ENCODE assay signal across 13 cellular contexts in the genomic region with DNA sequence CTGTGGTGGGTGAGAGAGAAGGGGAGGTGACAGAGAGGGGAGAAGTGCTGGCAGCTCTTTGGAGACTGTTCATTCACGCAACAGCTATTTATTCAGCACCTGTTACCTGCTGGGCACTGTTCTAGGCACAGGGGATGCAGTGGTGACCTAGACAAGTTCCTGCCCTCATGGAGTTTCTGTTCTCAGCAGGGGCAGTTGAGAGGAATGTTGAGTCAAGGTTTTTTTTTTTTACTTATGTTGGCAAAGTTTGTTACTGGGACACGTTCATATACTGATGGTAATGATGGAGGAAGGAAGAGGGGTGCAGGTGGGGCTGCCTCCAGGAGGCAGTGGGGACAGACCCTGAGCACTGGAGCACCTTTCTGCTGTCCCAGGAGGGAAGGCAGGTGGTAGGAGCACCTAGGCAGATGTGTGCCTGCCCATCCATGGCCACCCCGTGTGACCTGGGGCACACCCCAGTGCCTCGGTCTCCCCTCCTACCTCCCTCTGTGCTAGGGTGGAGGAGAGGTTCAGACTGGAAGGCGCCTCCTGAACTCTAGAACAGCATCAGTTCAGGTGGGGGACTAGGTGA. TPM values are rescaled to one million over a fixed set of nuclear protein-coding genes. Genes with fewer than 3 reads are reported as not detected.
DNase-seq lines count a peak whose midpoint lies in the region; ATAC-seq and TF ChIP-seq lines count a peak whose summit lies in the region.
"Had no signal": no experiment of that assay in that cellular context is flagged by ENCODE, and none has a peak within 500 bp of the region (broad histone marks: within the 10 kb centered on the region; RNA-seq: fewer than 3 reads in every experiment).

No MANE protein-coding gene starts in this region.

- TF ChIP-seq CTCF in WI38 (IDR thresholded peaks at IDR 0.05; ENCODE audit: low read depth, low read length), result no peak
- no peak for TF ChIP-seq CTCF in fibroblast of lung (conservative IDR thresholded peaks at IDR 0.05 in 1 of 2, IDR thresholded peaks at IDR 0.05 in 1 of 2; ENCODE audit: low read depth in 1 of 2, low read length in 2 of 2)

- no peaks in the 10 kb centered on the region for H3K9me3 Mint-ChIP-seq in activated T-cell treated with anti-CD3 and anti-CD28 coated beads, Interleukin-2, amount 50 U/mL, for 4 hours
- H3K9me3 Mint-ChIP-seq in naive thymus-derived CD4-positive, alpha-beta T cell, result no peaks in the 10 kb centered on the region
- H3K9me3 Mint-ChIP-seq: brain had no signal

- POLR2A ChIA-PET in naive thymus-derived CD4-positive, alpha-beta T cell (lab: Charles Lee), result no interaction called here

- intact Hi-C loops in naive thymus-derived CD4-positive, alpha-beta T cell (cut with micrococcal nuclease), result no loop called here

- peaks cover 19% of the 10 kb centered on the region for H3K4me1 ChIP-seq in fibroblast of lung (ENCODE audit: control insufficient read depth, extremely low read depth, insufficient read depth, low read length)
- H3K4me1 ChIP-seq in subcutaneous abdominal adipose tissue (ENCODE audit: control insufficient read depth in 5 of 5, insufficient read depth in 5 of 5, low read length in 5 of 5), result peaks cover 5 to 33% (median 20%) of the 10 kb centered on the region in 5 donors
- H3K4me1 ChIP-seq in naive thymus-derived CD4-positive, alpha-beta T cell (ENCODE audit: control insufficient read depth in 2 of 2, insufficient read depth in 2 of 2, low read length in 2 of 2), result no peaks in the 10 kb centered on the region

- no peak for ATAC-seq in activated T-cell treated with anti-CD3 and anti-CD28 coated beads, Interleukin-2, amount 50 U/mL, for 4 hours
- ATAC-seq in naive thymus-derived CD4-positive, alpha-beta T cell, result no peak
- no peak for ATAC-seq in HG03108 (IDR thresholded peaks at IDR 0.05; ENCODE audit: unreplicated experiment)

- H3K36me3 ChIP-seq in fibroblast of lung (ENCODE audit: control insufficient read depth, insufficient read depth, low read length), result peaks cover 7% of the 10 kb centered on the region
- H3K36me3 ChIP-seq in subcutaneous abdominal adipose tissue (ENCODE audit: control insufficient read depth in 5 of 5, insufficient read depth in 5 of 5, low read length in 5 of 5), result peaks cover 0 to 43% (median 26%) of the 10 kb centered on the region in 5 donors
- H3K36me3 ChIP-seq in naive thymus-derived CD4-positive, alpha-beta T cell (ENCODE audit: control insufficient read depth in 2 of 3, insufficient read depth in 3 of 3, low read length in 3 of 3), result no peaks in the 10 kb centered on the region
- H3K36me3 ChIP-seq: thyroid gland had no signal

- H3K27me3 Mint-ChIP-seq in activated T-cell treated with anti-CD3 and anti-CD28 coated beads, Interleukin-2, amount 50 U/mL, for 4 hours (ENCODE audit: low read depth), result no peaks in the 10 kb centered on the region
- no peaks in the 10 kb centered on the region for H3K27me3 Mint-ChIP-seq in naive thymus-derived CD4-positive, alpha-beta T cell

- CTCF ChIA-PET in naive thymus-derived CD4-positive, alpha-beta T cell (lab: Charles Lee), result no interaction called here

- no peaks in the 10 kb centered on the region for H4K20me1 ChIP-seq in fibroblast of lung (ENCODE audit: control insufficient read depth, extremely low read depth, insufficient read depth, low read length)

- no peaks in the 10 kb centered on the region for H3K36me3 Mint-ChIP-seq in activated T-cell treated with anti-CD3 and anti-CD28 coated beads, Interleukin-2, amount 50 U/mL, for 4 hours (ENCODE audit: insufficient read depth)
- H3K36me3 Mint-ChIP-seq in naive thymus-derived CD4-positive, alpha-beta T cell, result peaks cover 0 to 11% (median 0%) of the 10 kb centered on the region in 5 donors

- peaks cover 6% of the 10 kb centered on the region for H3K79me2 ChIP-seq in fibroblast of lung (ENCODE audit: control insufficient read depth, insufficient read depth, low read length)

- peak overlapping the region; percentile 96 for H3K27ac ChIP-seq in fibroblast of lung (ENCODE audit: insufficient read depth, low read length)
- peak overlapping the region; percentile 67 for H3K27ac ChIP-seq in subcutaneous abdominal adipose tissue (ENCODE audit: low read depth, low read length)
- H3K27ac ChIP-seq in naive thymus-derived CD4-positive, alpha-beta T cell (ENCODE audit: low read depth, low read length), result no peak overlapping the region
- H3K27ac ChIP-seq: VCaP had no signal

- peak overlapping the region; percentile 8; the same call in 1 of the 2 replicates for H3K4me3 ChIP-seq in WI38 (ENCODE audit: low read depth, low read length)
- H3K4me3 ChIP-seq in fibroblast of lung (replicated peaks in 1 of 4; ENCODE audit: control extremely low read depth in 1 of 4, insufficient read depth in 1 of 4, low read depth in 3 of 4, low read length in 4 of 4), result no peak overlapping the region
- H3K4me3 ChIP-seq in subcutaneous abdominal adipose tissue (ENCODE audit: low read depth in 1 of 5, low read length in 5 of 5), result no peak overlapping the region
- no peak overlapping the region for H3K4me3 ChIP-seq in naive thymus-derived CD4-positive, alpha-beta T cell (ENCODE audit: low read length)
- H3K4me3 ChIP-seq: heart left ventricle, mucosa of descending colon, thyroid gland had no signal

- peaks cover 17% of the 10 kb centered on the region for H3K4me1 Mint-ChIP-seq in activated T-cell treated with anti-CD3 and anti-CD28 coated beads, Interleukin-2, amount 50 U/mL, for 4 hours (ENCODE audit: low read depth)
- peaks cover 0 to 16% (median 0%) of the 10 kb centered on the region in 7 donors for H3K4me1 Mint-ChIP-seq in naive thymus-derived CD4-positive, alpha-beta T cell

- peak overlapping the region; percentile 92 for H3K4me2 ChIP-seq in fibroblast of lung (ENCODE audit: extremely low read depth, insufficient read depth, low read length)

- H3K9ac ChIP-seq in fibroblast of lung (ENCODE audit: insufficient read depth, low read length) (peak overlapping the region; percentile 45), subcutaneous abdominal adipose tissue (ENCODE audit: low read length in 5 of 5) (no peak overlapping the region)

- no peak for DNase-seq in activated T-cell treated with anti-CD3 and anti-CD28 coated beads, Interleukin-2, amount 50 U/mL, for 4 hours
- DNase-seq in activated T-cell treated with anti-CD3 and anti-CD28 coated beads, Interleukin-2, amount 50 U/mL, for 48 hours, result no peak
- DNase-seq in fibroblast of lung (ENCODE audit: low read depth in 2 of 2) (no peak), AG20443 (ENCODE audit: low spot score) (no peak)
- DNase-seq in naive thymus-derived CD4-positive, alpha-beta T cell, result no peak
- DNase-seq: mucosa of descending colon, thyroid gland had no signal

- no peaks in the 10 kb centered on the region for H3K9me3 ChIP-seq in fibroblast of lung (ENCODE audit: control insufficient read depth, insufficient read depth, low read depth, low read length)
- H3K9me3 ChIP-seq in subcutaneous abdominal adipose tissue (ENCODE audit: control insufficient read depth in 5 of 5, low read length in 5 of 5), result no peaks in the 10 kb centered on the region
- H3K9me3 ChIP-seq in naive thymus-derived CD4-positive, alpha-beta T cell (ENCODE audit: control insufficient read depth in 2 of 3, low read length in 3 of 3), result no peaks in the 10 kb centered on the region
- H3K9me3 ChIP-seq: heart left ventricle, mucosa of descending colon, thyroid gland had no signal

- H3K4me3 Mint-ChIP-seq in activated T-cell treated with anti-CD3 and anti-CD28 coated beads, Interleukin-2, amount 50 U/mL, for 4 hours, result peak overlapping the region; percentile 30
- no peak overlapping the region for H3K4me3 Mint-ChIP-seq in naive thymus-derived CD4-positive, alpha-beta T cell
- H3K4me3 Mint-ChIP-seq: brain had no signal

- H2AFZ ChIP-seq in fibroblast of lung (ENCODE audit: low read length), result no peak overlapping the region

- H3K27ac Mint-ChIP-seq in naive thymus-derived CD4-positive, alpha-beta T cell, result no peak overlapping the region

- no peaks in the 10 kb centered on the region for H3K27me3 ChIP-seq in fibroblast of lung (ENCODE audit: control insufficient read depth, insufficient read depth, low read length)
- no peaks in the 10 kb centered on the region for H3K27me3 ChIP-seq in subcutaneous abdominal adipose tissue (ENCODE audit: control insufficient read depth in 5 of 5, insufficient read depth in 4 of 5, low read length in 5 of 5)
- no peaks in the 10 kb centered on the region for H3K27me3 ChIP-seq in naive thymus-derived CD4-positive, alpha-beta T cell (ENCODE audit: control insufficient read depth in 2 of 2, insufficient read depth in 2 of 2, low read length in 2 of 2)
- H3K27me3 ChIP-seq: heart left ventricle, thyroid gland had no signal

RNA-seq across cellular contexts. Expression of a gene that starts 49.4 kb away (rescaled TPM):
- total RNA-seq in activated T-cell treated with anti-CD3 and anti-CD28 coated beads, Interleukin-2, amount 50 U/mL, for 4 hours, result 10 to 100 TPM; 36.7 to 38.1 (median 37.7) TPM
- total RNA-seq in fibroblast of lung, result 91.7 and 100 TPM in 2 replicates
- 39.3 and 41.6 TPM in 2 replicates for polyA plus RNA-seq in fibroblast of lung
- polyA plus RNA-seq in fibroblast of lung (2012), result 18.3 and 19.8 TPM in 2 replicates
- 41.1 and 58.5 TPM in 2 replicates for polyA minus RNA-seq in fibroblast of lung (ENCODE audit: low replicate concordance)
- total RNA-seq in naive thymus-derived CD4-positive, alpha-beta T cell, result 10 to 100 TPM; 20.2 to 37.8 (median 30.2) TPM
- polyA plus RNA-seq in naive thymus-derived CD4-positive, alpha-beta T cell, result 10 to 100 TPM; 10.8 to 11.6 TPM
